17 cellular contexts compared by ENCODE assay signal in the genomic region with DNA sequence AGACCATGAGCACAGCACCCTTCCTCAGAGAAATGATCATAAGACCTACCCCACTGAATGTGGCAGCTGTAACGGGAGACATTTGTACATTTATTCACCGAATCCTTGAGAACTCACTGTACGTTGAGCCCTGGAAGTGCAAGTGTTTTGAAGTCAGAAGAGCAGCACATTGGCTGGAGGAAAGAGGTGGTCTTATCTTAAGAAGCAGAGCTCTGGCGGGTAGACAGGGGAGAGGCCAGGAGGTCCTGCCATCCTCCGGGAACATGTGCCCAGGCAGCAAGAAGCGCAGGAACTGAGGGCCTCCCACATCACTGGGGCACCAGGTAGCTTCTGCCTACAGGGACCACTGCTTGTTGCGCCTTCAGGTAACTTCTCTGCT.
DNase-seq lines count a peak whose midpoint lies in the region; ATAC-seq and TF ChIP-seq lines count a peak whose summit lies in the region.
"Had no signal": no experiment of that assay in that cellular context is flagged by ENCODE, and none has a peak within 500 bp of the region (broad histone marks: within the 10 kb centered on the region; RNA-seq: fewer than 3 reads in every experiment).

No MANE protein-coding gene starts in this region.

- WGBS in hepatocyte (ENCODE audit: low lambda C conversion rate, missing lambda C conversion rate), result 78% methylated on average over 7 of the region's 7 CpGs
- no CpG with 5 or more reads among the region's 7 CpGs for WGBS in trophoblast cell (ENCODE audit: extremely low coverage, insufficient coverage, insufficient read length)

- BruUV-seq in A673 (replicated peaks; lab: Mats Ljungman, UMichigan) (no TSS peak), Panc1 (replicated peaks; lab: Mats Ljungman, UMichigan) (no TSS peak)

- H4K8ac ChIP-seq in trophoblast cell (ENCODE audit: low read depth, low read length), result no peak overlapping the region

- CTCF ChIA-PET in A673 (lab: Charles Lee), result no interaction called here
- CTCF ChIA-PET in Panc1 (lab: Charles Lee), result no interaction called here

- DNase-seq in A673 (ENCODE audit: low spot score) (peak; percentile 8), AG20443 (ENCODE audit: low spot score) (peak; percentile 25), Panc1 (ENCODE audit: low read depth, low spot score) (no peak), hepatocyte (ENCODE audit: low spot score) (peak; percentile 24), NCI-H1092 (lab: John Stamatoyannopoulos, UW) (no peak), trophoblast cell (no peak), DMS153 (lab: John Stamatoyannopoulos, UW) (no peak)
- DNase-seq: activated B cell treated with CpG ODN at 0.5 μM for 24 hours; GM23248; MM.1S; naive B cell; NCI-H187 treated with DMSO at 0.1 percent for 48 hours; stimulated activated naive CD4-positive, alpha-beta T cell treated with Interleukin-2 at 50 U/mL for 16 hours; T-helper 17 cell had no signal

- H2AK5ac ChIP-seq in trophoblast cell (ENCODE audit: low read length), result no peak overlapping the region

- H2AFZ ChIP-seq in hepatocyte, result no peak overlapping the region
- H2AFZ ChIP-seq in trophoblast cell (ENCODE audit: insufficient read depth, low read length, poor library complexity), result no peak overlapping the region
- H2AFZ ChIP-seq: GM23248 had no signal

- in situ Hi-C loops in Panc1 (cut with HindIII; ENCODE audit: low pct_unique_long_range_greater_than_20kb, low sequenced_read_pairs), result no loop called here

- POLR2A ChIA-PET in A673 (lab: Charles Lee; ENCODE audit: low non-redundant PET), result no interaction called here
- POLR2A ChIA-PET in Panc1 (lab: Charles Lee), result no interaction called here

- H2BK120ac ChIP-seq in trophoblast cell (ENCODE audit: insufficient read depth, low read length, poor library complexity), result no peak overlapping the region

- H3K27me3 ChIP-seq in A673 (replicated peaks; ENCODE audit: insufficient read depth, low read depth, low read length, poor library complexity) (peaks cover 58% of the 10 kb centered on the region), Panc1 (ENCODE audit: control insufficient read depth, insufficient read depth, low read length) (no peaks in the 10 kb centered on the region), hepatocyte (no peaks in the 10 kb centered on the region), trophoblast cell (ENCODE audit: insufficient read depth, low read length) (no peaks in the 10 kb centered on the region)
- H3K27me3 ChIP-seq: pancreas, SJCRH30 had no signal

- intact Hi-C loops in A673 (cut with micrococcal nuclease; ENCODE audit: unreplicated experiment) (no loop called here), Panc1 (cut with micrococcal nuclease; ENCODE audit: unreplicated experiment) (no loop called here)

- H2BK12ac ChIP-seq in trophoblast cell (ENCODE audit: low read length), result no peak overlapping the region

- no peaks in the 10 kb centered on the region for H3K36me3 ChIP-seq in A673 (ENCODE audit: insufficient read depth, low read length, poor library complexity, severe bottlenecking)
- H3K36me3 ChIP-seq in Panc1 (ENCODE audit: control insufficient read depth, insufficient read depth, low read length), result no peaks in the 10 kb centered on the region
- no peaks in the 10 kb centered on the region for H3K36me3 ChIP-seq in hepatocyte (replicated peaks; ENCODE audit: insufficient read depth, low read depth)
- no peaks in the 10 kb centered on the region for H3K36me3 ChIP-seq in trophoblast cell (ENCODE audit: control insufficient read depth in 1 of 2, insufficient read depth in 2 of 2, low read length in 2 of 2)
- H3K36me3 ChIP-seq: pancreas, SJCRH30, tibial nerve had no signal

- H4K20me1 ChIP-seq in hepatocyte (ENCODE audit: insufficient read depth, poor library complexity, severe bottlenecking), result no peaks in the 10 kb centered on the region

- H4K12ac ChIP-seq in trophoblast cell (ENCODE audit: low read depth, low read length), result no peak overlapping the region

- H3K79me1 ChIP-seq in trophoblast cell (ENCODE audit: low read length), result no peaks in the 10 kb centered on the region

- no peak overlapping the region for H3K4ac ChIP-seq in trophoblast cell (ENCODE audit: low read depth, low read length)

- no peak overlapping the region for H3K14ac ChIP-seq in trophoblast cell (ENCODE audit: low read length)

- H3K4me1 ChIP-seq in A673 (ENCODE audit: insufficient read depth, low read length, poor library complexity, severe bottlenecking) (no peaks in the 10 kb centered on the region), Panc1 (ENCODE audit: control insufficient read depth, insufficient read depth, low read length) (peaks cover 10% of the 10 kb centered on the region; the same call in 1 of the 2 replicates), hepatocyte (ENCODE audit: insufficient read depth) (no peaks in the 10 kb centered on the region), trophoblast cell (ENCODE audit: control insufficient read depth in 1 of 2, insufficient read depth in 2 of 2, low read length in 2 of 2) (peaks cover 7 to 14% of the 10 kb centered on the region in 2 experiments)
- H3K4me1 ChIP-seq: tibial nerve had no signal

- H3K9me3 ChIP-seq in A673 (ENCODE audit: low read depth, low read length, poor library complexity, severe bottlenecking) (no peaks in the 10 kb centered on the region), Panc1 (ENCODE audit: control insufficient read depth, insufficient read depth, low read depth, low read length) (peaks cover 8% of the 10 kb centered on the region; the same call in 1 of the 2 replicates), hepatocyte (ENCODE audit: low read depth) (no peaks in the 10 kb centered on the region), trophoblast cell (ENCODE audit: insufficient read depth, low read depth, low read length) (peaks cover 5% of the 10 kb centered on the region)
- H3K9me3 ChIP-seq: pancreas, SJCRH30, tibial nerve had no signal

- H2BK5ac ChIP-seq in trophoblast cell (ENCODE audit: low read depth, low read length, poor library complexity), result no peak overlapping the region

- H3K18ac ChIP-seq in trophoblast cell (ENCODE audit: low read length), result no peak overlapping the region

- no peak overlapping the region for H4K91ac ChIP-seq in trophoblast cell (ENCODE audit: low read depth, low read length)

- H3K9me2 ChIP-seq in hepatocyte (replicated peaks; ENCODE audit: insufficient read depth), result no peaks in the 10 kb centered on the region

- H3K4me2 ChIP-seq in hepatocyte (no peak overlapping the region), trophoblast cell (ENCODE audit: low read length) (no peak overlapping the region)

- H3K79me2 ChIP-seq in hepatocyte (no peaks in the 10 kb centered on the region), trophoblast cell (ENCODE audit: control insufficient read depth, insufficient read depth, low read length, poor library complexity) (no peaks in the 10 kb centered on the region)

- H3K27ac ChIP-seq in A673 (ENCODE audit: low read depth, low read length, poor library complexity, severe bottlenecking), result no peak overlapping the region
- peak overlapping the region; percentile 17 for H3K27ac ChIP-seq in Panc1 (ENCODE audit: low read length)
- no peak overlapping the region for H3K27ac ChIP-seq in hepatocyte
- H3K27ac ChIP-seq in trophoblast cell (ENCODE audit: low read depth, low read length), result no peak overlapping the region
- H3K27ac ChIP-seq: GM23248, pancreas, SJCRH30, tibial nerve had no signal

- TF ChIP-seq CTCF in A673 (conservative IDR thresholded peaks at IDR 0.05; ENCODE audit: low read depth, low read length), result no peak
- TF ChIP-seq CTCF in Panc1 (IDR thresholded peaks at IDR 0.05), result no peak
- TF ChIP-seq CTCF in hepatocyte (IDR thresholded peaks at IDR 0.05; ENCODE audit: poor library complexity), result no peak

- no peak overlapping the region for H3K23ac ChIP-seq in trophoblast cell (ENCODE audit: low read length)

- ATAC-seq in Panc1, result no peak

- H3K9ac ChIP-seq in trophoblast cell (ENCODE audit: low read length), result no peak overlapping the region
- H3K9ac ChIP-seq: GM23248 had no signal

- H3K4me3 ChIP-seq in A673 (ENCODE audit: low read depth, low read length, poor library complexity, severe bottlenecking), result no peak overlapping the region
- no peak overlapping the region for H3K4me3 ChIP-seq in Panc1 (ENCODE audit: low read depth in 2 of 2, low read length in 2 of 2)
- H3K4me3 ChIP-seq in hepatocyte, result no peak overlapping the region
- H3K4me3 ChIP-seq in trophoblast cell (ENCODE audit: low read depth, low read length), result no peak overlapping the region
- H3K4me3 ChIP-seq: GM23248, pancreas, SJCRH30, tibial nerve had no signal

Comparison
In these comparisons a context has a peak if more than half of its experiments do, and no peak if none do; other contexts are left out.
1. DNase-seq: peak in A673 (single experiment), AG20443 (single experiment) and hepatocyte (single experiment); none in Panc1 (single experiment), NCI-H1092 (single experiment), trophoblast cell (0 of 2) and DMS153 (single experiment).